Comparison of ENCODE assay signal across 8 cellular contexts in genomic region chr4:17817027-17817426, GRCh38. TPM values are rescaled to one million over a fixed set of nuclear protein-coding genes. Genes with fewer than 3 reads are reported as not detected.
A peak's percentile ranks its signal among the peaks of the same experiment; 100 is the strongest.
DNase-seq lines count a peak whose midpoint lies in the region; ATAC-seq and TF ChIP-seq lines count a peak whose summit lies in the region.

No MANE protein-coding gene starts in this region.

- no peak overlapping the region for H2AFZ ChIP-seq in hepatocyte

- no peaks in the 10 kb centered on the region for H3K9me2 ChIP-seq in hepatocyte (replicated peaks; ENCODE audit: insufficient read depth)

- no peaks in the 10 kb centered on the region for H3K4me1 ChIP-seq in hepatocyte (ENCODE audit: insufficient read depth)

- H3K9me3 ChIP-seq in hepatocyte (ENCODE audit: low read depth) = no peaks in the 10 kb centered on the region

- DNase-seq in AG08395 (ENCODE audit: low spot score) = peak; percentile 54
- DNase-seq in GM12865 (ENCODE audit: low read depth) = peak; percentile 62
- DNase-seq in NCI-H1092 treated with DMSO at 0.1 percent for 48 hours (lab: John Stamatoyannopoulos, UW) = peak; percentile 52
- DNase-seq in activated naive CD8-positive, alpha-beta T cell treated with anti-CD3 and anti-CD28 coated beads, Interleukin-2, amount 10 ng/mL, durations not matched to agents 7 days and 5 days = no peak
- DNase-seq in hepatocyte (ENCODE audit: low spot score) = peak; percentile 74
- DNase-seq in stimulated activated naive CD8-positive, alpha-beta T cell treated with anti-CD3 and anti-CD28 coated beads, Interleukin-15, Interleukin-2, amounts not matched to agents 100 U/mL and 50 U/mL, for 24 hours = no peak
- no peak for DNase-seq in NCI-H1436 (lab: John Stamatoyannopoulos, UW)

- POLR2A ChIA-PET in activated naive CD8-positive, alpha-beta T cell treated with anti-CD3 and anti-CD28 coated beads, Interleukin-2, amount 10 ng/mL, durations not matched to agents 7 days and 5 days (lab: Charles Lee) = no interaction called here

- peaks cover 43% of the 10 kb centered on the region for H3K36me3 Mint-ChIP-seq in activated naive CD8-positive, alpha-beta T cell treated with anti-CD3 and anti-CD28 coated beads, Interleukin-2, amount 10 ng/mL, durations not matched to agents 7 days and 5 days

- peak; percentile 51 for TF ChIP-seq CTCF in GM12865 (IDR thresholded peaks at IDR 0.05; ENCODE audit: insufficient read depth, low read depth, low read length, missing control alignments)
- TF ChIP-seq CTCF in hepatocyte (IDR thresholded peaks at IDR 0.05; ENCODE audit: poor library complexity) = peak; percentile 72

- peak overlapping the region; percentile 68 for H3K27ac Mint-ChIP-seq in activated naive CD8-positive, alpha-beta T cell treated with anti-CD3 and anti-CD28 coated beads, Interleukin-2, amount 10 ng/mL, durations not matched to agents 7 days and 5 days

- no peaks in the 10 kb centered on the region for H3K9me3 Mint-ChIP-seq in activated naive CD8-positive, alpha-beta T cell treated with anti-CD3 and anti-CD28 coated beads, Interleukin-2, amount 10 ng/mL, durations not matched to agents 7 days and 5 days

- H3K27me3 Mint-ChIP-seq in activated naive CD8-positive, alpha-beta T cell treated with anti-CD3 and anti-CD28 coated beads, Interleukin-2, amount 10 ng/mL, durations not matched to agents 7 days and 5 days = no peaks in the 10 kb centered on the region

- ATAC-seq in HG02623 (IDR thresholded peaks at IDR 0.05; ENCODE audit: unreplicated experiment) = peak; percentile 79
- ATAC-seq in activated naive CD8-positive, alpha-beta T cell treated with anti-CD3 and anti-CD28 coated beads, Interleukin-2, amount 10 ng/mL, durations not matched to agents 7 days and 5 days (ENCODE audit: low read depth) = peak; percentile 78
- ATAC-seq in stimulated activated naive CD8-positive, alpha-beta T cell treated with anti-CD3 and anti-CD28 coated beads, Interleukin-15, Interleukin-2, amounts not matched to agents 100 U/mL and 50 U/mL, for 24 hours = peak; percentile 43

- H3K4me1 Mint-ChIP-seq in activated naive CD8-positive, alpha-beta T cell treated with anti-CD3 and anti-CD28 coated beads, Interleukin-2, amount 10 ng/mL, durations not matched to agents 7 days and 5 days = peaks cover 31% of the 10 kb centered on the region

- H3K4me2 ChIP-seq in hepatocyte = no peak overlapping the region

- peaks cover 29% of the 10 kb centered on the region for H3K79me2 ChIP-seq in hepatocyte

- H3K27me3 ChIP-seq in hepatocyte = no peaks in the 10 kb centered on the region

- no peak overlapping the region for H3K4me3 Mint-ChIP-seq in activated naive CD8-positive, alpha-beta T cell treated with anti-CD3 and anti-CD28 coated beads, Interleukin-2, amount 10 ng/mL, durations not matched to agents 7 days and 5 days

- no peaks in the 10 kb centered on the region for H3K36me3 ChIP-seq in hepatocyte (replicated peaks; ENCODE audit: insufficient read depth, low read depth)

- WGBS in hepatocyte (ENCODE audit: low lambda C conversion rate, missing lambda C conversion rate) = 75% methylated on average over 5 of the region's 5 CpGs

- no peak overlapping the region for H3K27ac ChIP-seq in hepatocyte

- H4K20me1 ChIP-seq in hepatocyte (ENCODE audit: insufficient read depth, poor library complexity, severe bottlenecking) = no peaks in the 10 kb centered on the region

- H3K4me3 ChIP-seq in GM12865 (ENCODE audit: low read depth, low read length) = no peak overlapping the region
- H3K4me3 ChIP-seq in hepatocyte = no peak overlapping the region

RNA-seq across cellular contexts. Expression of gene NCAPG, which starts 6.2 kb away (rescaled TPM):
- 10 to 100 TPM; 59.1 to 66.6 TPM for total RNA-seq in activated naive CD8-positive, alpha-beta T cell treated with anti-CD3 and anti-CD28 coated beads, Interleukin-2, amount 10 ng/mL, durations not matched to agents 7 days and 5 days
- 10.4 and 11.9 TPM in 2 replicates for total RNA-seq in hepatocyte
- 3.3 and 4.7 TPM in 2 replicates for polyA plus RNA-seq in hepatocyte

RNA-seq across cellular contexts. Expression of gene DCAF16, which starts 6.5 kb away (rescaled TPM):
- 10 to 100 TPM; 54.5 to 60.6 TPM for total RNA-seq in activated naive CD8-positive, alpha-beta T cell treated with anti-CD3 and anti-CD28 coated beads, Interleukin-2, amount 10 ng/mL, durations not matched to agents 7 days and 5 days
- 23.3 and 28.8 TPM in 2 replicates for total RNA-seq in hepatocyte
- 11.9 and 14.6 TPM in 2 replicates for polyA plus RNA-seq in hepatocyte

RNA-seq across cellular contexts. Expression of gene FAM184B, which starts 35.6 kb away (rescaled TPM):
- total RNA-seq in activated naive CD8-positive, alpha-beta T cell treated with anti-CD3 and anti-CD28 coated beads, Interleukin-2, amount 10 ng/mL, durations not matched to agents 7 days and 5 days = not detected
- total RNA-seq in hepatocyte = not detected in 2 replicates
- not detected in 2 replicates for polyA plus RNA-seq in hepatocyte

Comparison
In these comparisons a context has a peak if more than half of its experiments do, and no peak if none do; other contexts are left out.
1. DNase-seq: peak in AG08395 (single experiment), GM12865 (single experiment), NCI-H1092 treated with DMSO at 0.1 percent for 48 hours (single experiment) and hepatocyte (single experiment); none in activated naive CD8-positive, alpha-beta T cell treated with anti-CD3 and anti-CD28 coated beads, Interleukin-2, amount 10 ng/mL, durations not matched to agents 7 days and 5 days (single experiment), stimulated activated naive CD8-positive, alpha-beta T cell treated with anti-CD3 and anti-CD28 coated beads, Interleukin-15, Interleukin-2, amounts not matched to agents 100 U/mL and 50 U/mL, for 24 hours (single experiment) and NCI-H1436 (single experiment).
2. Peak in every context shown above with its lines, with median percentiles within 50 percentile points of each other: ATAC-seq.